In genomic region chr1:246622035-246622652, GRCh38 we compare ENCODE assay signal across 20 cellular contexts. TPM values are rescaled to one million over a fixed set of nuclear protein-coding genes. Genes with fewer than 3 reads are reported as not detected.
A peak's percentile ranks its signal among the peaks of the same experiment; 100 is the strongest.
DNase-seq lines count a peak whose midpoint lies in the region; ATAC-seq and TF ChIP-seq lines count a peak whose summit lies in the region.
"Had no signal": no experiment of that assay in that cellular context is flagged by ENCODE, and none has a peak within 500 bp of the region (broad histone marks: within the 10 kb centered on the region; RNA-seq: fewer than 3 reads in every experiment).

No MANE protein-coding gene starts in this region.

- H3K27me3 ChIP-seq in right cardiac atrium (ENCODE audit: control insufficient read depth, insufficient read depth) (no peaks in the 10 kb centered on the region), dorsolateral prefrontal cortex (no peaks in the 10 kb centered on the region), sigmoid colon (no peaks in the 10 kb centered on the region)
- H3K27me3 ChIP-seq: neural progenitor cell had no signal

- intact Hi-C loops in right cardiac atrium (cut with DNase I) (no loop called here), dorsolateral prefrontal cortex (cut with DNase I) (no loop called here), sigmoid colon (cut with DNase I) (no loop called here)

- TF ChIP-seq EP300 in sigmoid colon (IDR thresholded peaks at IDR 0.05): no peak

- H3K27me3 Mint-ChIP-seq in stimulated activated naive CD8-positive, alpha-beta T cell treated with anti-CD3 and anti-CD28 coated beads, Interleukin-15, amount 100 ng/mL, for 72 hours: no peaks in the 10 kb centered on the region
- H3K27me3 Mint-ChIP-seq: activated CD8-positive, alpha-beta memory T cell treated with anti-CD3 and anti-CD28 coated beads, Interleukin-2, amount 10 ng/mL, durations not matched to agents 7 days and 5 days; CD4-positive, alpha-beta memory T cell had no signal

- no peak for TF ChIP-seq CTCF in dorsolateral prefrontal cortex (IDR thresholded peaks at IDR 0.05 in 54 of 56, conservative IDR thresholded peaks at IDR 0.05 in 2 of 56; ENCODE audit: low read depth in 1 of 56, partially characterized antibody in 56 of 56)
- TF ChIP-seq CTCF in sigmoid colon (IDR thresholded peaks at IDR 0.05): no peak

- DNase-seq in stimulated activated naive CD8-positive, alpha-beta T cell treated with anti-CD3 and anti-CD28 coated beads, Interleukin-15, amount 100 ng/mL, for 72 hours: no peak
- no peak for DNase-seq in stimulated activated naive CD8-positive, alpha-beta T cell treated with anti-CD3 and anti-CD28 coated beads, Interleukin-15, Interleukin-2, amounts not matched to agents 100 U/mL and 50 U/mL, for 24 hours
- DNase-seq in right cardiac atrium: no peak
- no peak for DNase-seq in dorsolateral prefrontal cortex
- DNase-seq in sigmoid colon: no peak
- DNase-seq in caudate nucleus (lab: John Stamatoyannopoulos, UW): no peak
- no peak for DNase-seq in RKO (ENCODE audit: low spot score)
- DNase-seq: activated CD4-positive, alpha-beta T cell treated with anti-CD3 and anti-CD28 coated beads for 4 hours; activated CD8-positive, alpha-beta memory T cell treated with anti-CD3 and anti-CD28 coated beads, Interleukin-2, amount 10 ng/mL, durations not matched to agents 7 days and 5 days; amniotic stem cell; CD4-positive, alpha-beta memory T cell; cerebellar nuclear complex; endodermal cell; NCI-H1092; NCI-H2029 treated with DMSO at 0.1 percent for 48 hours; NCI-H446 treated with DMSO at 0.1 percent for 48 hours; stimulated activated CD4-positive, alpha-beta T cell treated with anti-CD3 and anti-CD28 coated beads, Interleukin-12 subunit alpha, Interleukin-12 subunit beta, amount 100 ng/mL, for 4 hours had no signal

- no peaks in the 10 kb centered on the region for H3K9me3 Mint-ChIP-seq in stimulated activated naive CD8-positive, alpha-beta T cell treated with anti-CD3 and anti-CD28 coated beads, Interleukin-15, amount 100 ng/mL, for 72 hours
- H3K9me3 Mint-ChIP-seq: CD4-positive, alpha-beta memory T cell; endodermal cell; neural progenitor cell had no signal

- no peak for ATAC-seq in stimulated activated naive CD8-positive, alpha-beta T cell treated with anti-CD3 and anti-CD28 coated beads, Interleukin-15, amount 100 ng/mL, for 72 hours
- ATAC-seq in stimulated activated naive CD8-positive, alpha-beta T cell treated with anti-CD3 and anti-CD28 coated beads, Interleukin-15, Interleukin-2, amounts not matched to agents 100 U/mL and 50 U/mL, for 24 hours: no peak
- peak in 1 of 2 donors; percentile 53 for ATAC-seq in right cardiac atrium
- ATAC-seq: activated CD8-positive, alpha-beta memory T cell treated with anti-CD3 and anti-CD28 coated beads, Interleukin-2, amount 10 ng/mL, durations not matched to agents 7 days and 5 days had no signal

- no peak for TF ChIP-seq POLR2A in sigmoid colon (IDR thresholded peaks at IDR 0.05)

- H3K4me1 Mint-ChIP-seq in stimulated activated naive CD8-positive, alpha-beta T cell treated with anti-CD3 and anti-CD28 coated beads, Interleukin-15, amount 100 ng/mL, for 72 hours: no peaks in the 10 kb centered on the region
- H3K4me1 Mint-ChIP-seq: activated CD8-positive, alpha-beta memory T cell treated with anti-CD3 and anti-CD28 coated beads, Interleukin-2, amount 10 ng/mL, durations not matched to agents 7 days and 5 days had no signal

- H3K27ac ChIP-seq in angular gyrus (ENCODE audit: low read depth, low read length): peak overlapping the region; percentile 13
- peak overlapping the region; percentile 52 for H3K27ac ChIP-seq in right cardiac atrium (ENCODE audit: low read length)
- peak overlapping the region in 17 of 59 donors; percentile 5 to 59 (median 32) for H3K27ac ChIP-seq in dorsolateral prefrontal cortex
- H3K27ac ChIP-seq in sigmoid colon: peak overlapping the region in 1 of 4 donors; percentile 56
- no peak overlapping the region for H3K27ac ChIP-seq in caudate nucleus (ENCODE audit: low read depth, low read length)
- H3K27ac ChIP-seq: KMS-11, neural progenitor cell had no signal

- 64% methylated on average over 8 of the region's 8 CpGs for WGBS in right cardiac atrium
- 75 to 84% methylated on average over 8 of the region's 8 CpGs for WGBS in sigmoid colon, 2 donors

- peak overlapping the region; percentile 69 to 78 for H3K27ac Mint-ChIP-seq in stimulated activated naive CD8-positive, alpha-beta T cell treated with anti-CD3 and anti-CD28 coated beads, Interleukin-15, amount 100 ng/mL, for 72 hours
- H3K27ac Mint-ChIP-seq: activated CD8-positive, alpha-beta memory T cell treated with anti-CD3 and anti-CD28 coated beads, Interleukin-2, amount 10 ng/mL, durations not matched to agents 7 days and 5 days; endodermal cell; neural progenitor cell had no signal

- no peak overlapping the region for H3K4me3 Mint-ChIP-seq in stimulated activated naive CD8-positive, alpha-beta T cell treated with anti-CD3 and anti-CD28 coated beads, Interleukin-15, amount 100 ng/mL, for 72 hours
- H3K4me3 Mint-ChIP-seq: activated CD8-positive, alpha-beta memory T cell treated with anti-CD3 and anti-CD28 coated beads, Interleukin-2, amount 10 ng/mL, durations not matched to agents 7 days and 5 days; CD4-positive, alpha-beta memory T cell; endodermal cell; neural progenitor cell had no signal

- H3K4me1 ChIP-seq in right cardiac atrium (ENCODE audit: control insufficient read depth, insufficient read depth, low read length) (no peaks in the 10 kb centered on the region), sigmoid colon (peaks cover 0 to 21% (median 14%) of the 10 kb centered on the region in 4 donors)

- H3K4me3 ChIP-seq in right cardiac atrium (ENCODE audit: low read length) (no peak overlapping the region), dorsolateral prefrontal cortex (no peak overlapping the region), sigmoid colon (no peak overlapping the region)
- H3K4me3 ChIP-seq: neural progenitor cell had no signal

- peaks cover 0 to 47% (median 0%) of the 10 kb centered on the region in 4 donors for H3K36me3 ChIP-seq in sigmoid colon
- H3K36me3 ChIP-seq: neural progenitor cell had no signal

- H3K9me3 ChIP-seq in right cardiac atrium (ENCODE audit: control insufficient read depth, low read length): no peaks in the 10 kb centered on the region
- no peaks in the 10 kb centered on the region for H3K9me3 ChIP-seq in sigmoid colon

RNA-seq across cellular contexts. Expression of gene CNST, which starts 55.9 kb away (rescaled TPM):
- total RNA-seq in right cardiac atrium (10 to 100 TPM; 18.6 to 32.6 (median 21.4) TPM), dorsolateral prefrontal cortex (10 to 100 TPM; 23.5 to 69.8 (median 45.5) TPM), sigmoid colon (10 to 100 TPM; 26.0 to 39.2 (median 31.9) TPM)
- polyA plus RNA-seq in right cardiac atrium (7.3 TPM), sigmoid colon (10 to 100 TPM in 2 of 3 donors, 1 to 10 TPM in 1; 9.0 to 15.3 (median 15.1) TPM)

RNA-seq across cellular contexts. Expression of gene TFB2M, which starts 56.1 kb away (rescaled TPM):
- 10 to 100 TPM in 3 of 4 donors, 1 to 10 TPM in 1; 9.9 to 13.6 (median 10.5) TPM for total RNA-seq in right cardiac atrium
- 11.5 TPM for polyA plus RNA-seq in right cardiac atrium
- total RNA-seq in dorsolateral prefrontal cortex: 10 to 100 TPM in 2 of 120 experiments, 1 to 10 TPM in 118; 3.5 to 11.0 (median 7.7) TPM
- 10 to 100 TPM in 3 of 4 donors, 1 to 10 TPM in 1; 4.7 to 13.9 (median 12.6) TPM for total RNA-seq in sigmoid colon
- polyA plus RNA-seq in sigmoid colon: 10 to 100 TPM; 10.1 to 18.5 (median 15.0) TPM
